Comparison of ENCODE assay signal across 8 cellular contexts in the genomic region with DNA sequence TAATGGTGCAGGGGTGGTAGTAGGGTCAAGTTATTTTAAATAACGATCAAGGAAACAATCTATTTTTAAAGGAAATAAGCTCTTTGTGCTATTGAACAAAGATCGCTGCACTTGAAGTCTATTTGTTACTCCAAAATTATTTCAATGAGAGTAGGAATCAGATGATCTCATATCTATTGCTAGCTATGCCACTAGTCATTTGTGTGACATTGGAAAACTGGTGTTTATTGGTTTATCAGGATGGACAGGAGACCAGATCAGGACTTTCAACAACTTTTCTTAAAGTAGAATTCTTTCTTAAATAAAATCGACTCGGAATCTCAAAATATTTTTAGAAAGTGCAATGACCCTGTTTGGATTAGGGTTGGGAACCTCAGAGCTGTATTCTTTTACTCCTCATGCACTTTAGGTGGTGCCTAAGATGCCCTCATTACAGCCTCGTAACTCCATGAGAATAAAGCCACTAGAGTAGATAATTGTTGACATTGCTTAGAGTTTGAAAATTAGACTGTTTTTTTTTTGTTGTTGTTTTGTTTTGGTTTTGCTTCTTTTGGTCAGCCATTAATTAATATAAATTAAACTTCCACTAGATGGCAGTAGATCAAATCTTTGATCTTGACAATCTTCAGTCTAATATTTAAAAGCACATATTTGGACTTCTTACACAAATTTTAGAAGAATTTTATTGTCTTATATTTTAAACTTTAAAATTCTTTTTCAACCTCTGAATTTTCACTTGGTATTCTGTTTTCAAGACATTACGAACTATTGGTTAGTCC.
DNase-seq lines count a peak whose midpoint lies in the region; ATAC-seq and TF ChIP-seq lines count a peak whose summit lies in the region.

No MANE protein-coding gene starts in this region.

- H3K27ac Mint-ChIP-seq in MCF 10A (ENCODE audit: low read depth, unreplicated experiment), result no peak overlapping the region
- no peak overlapping the region for H3K27ac Mint-ChIP-seq in activated T-helper 2 cell treated with anti-CD3 and anti-CD28 coated beads, Interferon-gamma antibody, Interleukin-2, Interleukin-4, amounts not matched to agents 10 μg/mL and 5 μg/mL and 100 μg/mL, durations not matched to agents 14 hours and 24 hours and 36 hours
- H3K27ac Mint-ChIP-seq in activated CD4-positive, alpha-beta memory T cell treated with anti-CD3 and anti-CD28 coated beads, Interleukin-2, amount 10 ng/mL, durations not matched to agents 7 days and 5 days, result no peak overlapping the region

- POLR2A ChIA-PET in MCF 10A (lab: Yijun Ruan, JAX), result interaction anchor here (0.6 to 1.9 kb wide), 6 partner anchors 42 to 370 kb away, joined by 3 to 8 read pairs (median 4); no protein-coding TSS in a partner anchor
- POLR2A ChIA-PET in activated CD4-positive, alpha-beta memory T cell treated with anti-CD3 and anti-CD28 coated beads, Interleukin-2, amount 10 ng/mL, durations not matched to agents 7 days and 5 days (lab: Charles Lee), result no interaction called here

- CTCF ChIA-PET in MCF 10A (lab: Yijun Ruan, JAX), result interaction anchor here (0.6 to 3.3 kb wide), 35 partner anchors 10 to 1776 kb away, joined by 3 to 48 read pairs (median 3); no protein-coding TSS in a partner anchor
- CTCF ChIA-PET in activated CD4-positive, alpha-beta memory T cell treated with anti-CD3 and anti-CD28 coated beads, Interleukin-2, amount 10 ng/mL, durations not matched to agents 7 days and 5 days (lab: Charles Lee), result interaction anchor here (0.7 to 1.8 kb wide), 2 partner anchors 12 to 31 kb away, joined by 3 to 5 read pairs; no protein-coding TSS in a partner anchor

- H3K4me1 Mint-ChIP-seq in MCF 10A (ENCODE audit: insufficient read depth, unreplicated experiment), result peaks cover 7% of the 10 kb centered on the region
- no peaks in the 10 kb centered on the region for H3K4me1 Mint-ChIP-seq in activated T-helper 2 cell treated with anti-CD3 and anti-CD28 coated beads, Interferon-gamma antibody, Interleukin-2, Interleukin-4, amounts not matched to agents 10 μg/mL and 5 μg/mL and 100 μg/mL, durations not matched to agents 14 hours and 24 hours and 36 hours (ENCODE audit: low read depth)
- no peaks in the 10 kb centered on the region for H3K4me1 Mint-ChIP-seq in activated CD4-positive, alpha-beta memory T cell treated with anti-CD3 and anti-CD28 coated beads, Interleukin-2, amount 10 ng/mL, durations not matched to agents 7 days and 5 days

- intact Hi-C loops in MCF 10A (cut with micrococcal nuclease), result loop anchor here (1.0 to 10.0 kb wide), 4 partner anchors 113 to 1183 kb away; no protein-coding TSS in a partner anchor
- intact Hi-C loops in activated T-helper 2 cell treated with anti-CD3 and anti-CD28 coated beads, Interferon-gamma antibody, Interleukin-2, Interleukin-4, amounts not matched to agents 10 μg/mL and 5 μg/mL and 100 μg/mL, durations not matched to agents 14 hours and 24 hours and 36 hours (cut with micrococcal nuclease), result loop anchor here (2.0 kb wide), 1 partner anchor 249 kb away; no protein-coding TSS in a partner anchor

- H3K27me3 Mint-ChIP-seq in MCF 10A (ENCODE audit: insufficient read depth, unreplicated experiment), result peaks cover 11% of the 10 kb centered on the region
- H3K27me3 Mint-ChIP-seq in activated T-helper 2 cell treated with anti-CD3 and anti-CD28 coated beads, Interferon-gamma antibody, Interleukin-2, Interleukin-4, amounts not matched to agents 10 μg/mL and 5 μg/mL and 100 μg/mL, durations not matched to agents 14 hours and 24 hours and 36 hours (ENCODE audit: low read depth), result no peaks in the 10 kb centered on the region
- no peaks in the 10 kb centered on the region for H3K27me3 Mint-ChIP-seq in activated CD4-positive, alpha-beta memory T cell treated with anti-CD3 and anti-CD28 coated beads, Interleukin-2, amount 10 ng/mL, durations not matched to agents 7 days and 5 days

- H3K36me3 Mint-ChIP-seq in MCF 10A (ENCODE audit: insufficient read depth, unreplicated experiment), result no peaks in the 10 kb centered on the region
- H3K36me3 Mint-ChIP-seq in activated T-helper 2 cell treated with anti-CD3 and anti-CD28 coated beads, Interferon-gamma antibody, Interleukin-2, Interleukin-4, amounts not matched to agents 10 μg/mL and 5 μg/mL and 100 μg/mL, durations not matched to agents 14 hours and 24 hours and 36 hours (ENCODE audit: low read depth), result no peaks in the 10 kb centered on the region
- no peaks in the 10 kb centered on the region for H3K36me3 Mint-ChIP-seq in activated CD4-positive, alpha-beta memory T cell treated with anti-CD3 and anti-CD28 coated beads, Interleukin-2, amount 10 ng/mL, durations not matched to agents 7 days and 5 days (ENCODE audit: low read depth)

- ATAC-seq in HG02884 (IDR thresholded peaks at IDR 0.05; ENCODE audit: unreplicated experiment) (no peak), HG02970 (IDR thresholded peaks at IDR 0.05; ENCODE audit: low FRiP score, unreplicated experiment) (no peak)

- DNase-seq in ELR (ENCODE audit: low read depth) (peak; percentile 68), LoVo (ENCODE audit: low spot score) (peak; percentile 43), MCF 10A (ENCODE audit: unreplicated experiment) (peak; percentile 17), medulla oblongata (ENCODE audit: extremely low spot score) (peak; percentile 78)
- no peak for DNase-seq in activated T-helper 2 cell treated with anti-CD3 and anti-CD28 coated beads, Interferon-gamma antibody, Interleukin-2, Interleukin-4, amounts not matched to agents 10 μg/mL and 5 μg/mL and 100 μg/mL, durations not matched to agents 14 hours and 24 hours and 36 hours (ENCODE audit: low spot score)
- DNase-seq in activated CD4-positive, alpha-beta memory T cell treated with anti-CD3 and anti-CD28 coated beads, Interleukin-2, amount 10 ng/mL, durations not matched to agents 7 days and 5 days, result no peak

- TF ChIP-seq CTCF in MCF 10A (IDR thresholded peaks at IDR 0.05; ENCODE audit: unreplicated experiment), result peak; percentile 29

- H3K4me3 Mint-ChIP-seq in MCF 10A (ENCODE audit: unreplicated experiment), result no peak overlapping the region
- H3K4me3 Mint-ChIP-seq in activated T-helper 2 cell treated with anti-CD3 and anti-CD28 coated beads, Interferon-gamma antibody, Interleukin-2, Interleukin-4, amounts not matched to agents 10 μg/mL and 5 μg/mL and 100 μg/mL, durations not matched to agents 14 hours and 24 hours and 36 hours (ENCODE audit: low read depth), result no peak overlapping the region
- no peak overlapping the region for H3K4me3 Mint-ChIP-seq in activated CD4-positive, alpha-beta memory T cell treated with anti-CD3 and anti-CD28 coated beads, Interleukin-2, amount 10 ng/mL, durations not matched to agents 7 days and 5 days

- no TSS peak for BruUV-seq in MCF 10A (replicated peaks; lab: Mats Ljungman, UMichigan)

- H3K9me3 Mint-ChIP-seq in MCF 10A (ENCODE audit: unreplicated experiment), result no peaks in the 10 kb centered on the region
- H3K9me3 Mint-ChIP-seq in activated T-helper 2 cell treated with anti-CD3 and anti-CD28 coated beads, Interferon-gamma antibody, Interleukin-2, Interleukin-4, amounts not matched to agents 10 μg/mL and 5 μg/mL and 100 μg/mL, durations not matched to agents 14 hours and 24 hours and 36 hours, result no peaks in the 10 kb centered on the region
- no peaks in the 10 kb centered on the region for H3K9me3 Mint-ChIP-seq in activated CD4-positive, alpha-beta memory T cell treated with anti-CD3 and anti-CD28 coated beads, Interleukin-2, amount 10 ng/mL, durations not matched to agents 7 days and 5 days

Comparison
In these comparisons a context has a peak if more than half of its experiments do, and no peak if none do; other contexts are left out.
1. DNase-seq: peak in ELR (single experiment), LoVo (single experiment), MCF 10A (single experiment) and medulla oblongata (single experiment); none in activated T-helper 2 cell treated with anti-CD3 and anti-CD28 coated beads, Interferon-gamma antibody, Interleukin-2, Interleukin-4, amounts not matched to agents 10 μg/mL and 5 μg/mL and 100 μg/mL, durations not matched to agents 14 hours and 24 hours and 36 hours (single experiment) and activated CD4-positive, alpha-beta memory T cell treated with anti-CD3 and anti-CD28 coated beads, Interleukin-2, amount 10 ng/mL, durations not matched to agents 7 days and 5 days (single experiment).